16 cellular contexts compared by ENCODE assay signal in genomic region chr12:118148287-118148686, GRCh38.
"Had no signal": no experiment of that assay in that cellular context is flagged by ENCODE, and none has a peak within 500 bp of the region (broad histone marks: within the 10 kb centered on the region; RNA-seq: fewer than 3 reads in every experiment).

No MANE protein-coding gene starts in this region.

- H3K27me3 Mint-ChIP-seq: activated naive CD4-positive, alpha-beta T cell treated with anti-CD3 and anti-CD28 coated beads, Interleukin-2, amount 50 U/mL, for 24 hours; dendritic cell treated with granulocyte-macrophage colony-stimulating factor and Interleukin-4, amounts not matched to agents 40 ng/mL and 50 ng/mL, for 4 days; type B pancreatic cell had no signal

- H3K9me3 Mint-ChIP-seq: activated naive CD4-positive, alpha-beta T cell treated with anti-CD3 and anti-CD28 coated beads, Interleukin-2, amount 50 U/mL, for 24 hours; dendritic cell treated with granulocyte-macrophage colony-stimulating factor and Interleukin-4, amounts not matched to agents 40 ng/mL and 50 ng/mL, for 4 days; natural killer cell; type B pancreatic cell had no signal

- FAIRE-seq: frontal cortex, islet of Langerhans, small intestine had no signal

- H3K27ac Mint-ChIP-seq: dendritic cell treated with granulocyte-macrophage colony-stimulating factor and Interleukin-4, amounts not matched to agents 40 ng/mL and 50 ng/mL, for 4 days; type B pancreatic cell had no signal

- H3K4me1 Mint-ChIP-seq: natural killer cell had no signal

- DNase-seq: activated CD4-positive, alpha-beta T cell treated with anti-CD3 and anti-CD28 coated beads for 1 hour; activated CD4-positive, alpha-beta T cell treated with anti-CD3 and anti-CD28 coated beads, Interleukin-2, amount 50 U/mL, for 48 hours; activated effector memory CD4-positive, alpha-beta T cell treated with Interleukin-2 at 50 U/mL for 16 hours; amygdala; body of pancreas; natural killer cell; stimulated activated CD4-positive, alpha-beta T cell treated with anti-CD3 and anti-CD28 coated beads, Interleukin-4, amount 100 ng/mL, for 24 hours; stimulated activated naive CD8-positive, alpha-beta T cell treated with anti-CD3 and anti-CD28 coated beads, Interleukin-15, Interleukin-2, amounts not matched to agents 100 U/mL and 50 U/mL, for 24 hours had no signal

- H3K9me3 ChIP-seq: body of pancreas, neutrophil had no signal

- ATAC-seq: body of pancreas; natural killer cell; stimulated activated naive CD8-positive, alpha-beta T cell treated with anti-CD3 and anti-CD28 coated beads, Interleukin-15, Interleukin-2, amounts not matched to agents 100 U/mL and 50 U/mL, for 24 hours had no signal

- H3K27ac ChIP-seq: body of pancreas, epithelial cell of prostate had no signal

- H3K4me3 Mint-ChIP-seq: activated naive CD4-positive, alpha-beta T cell treated with anti-CD3 and anti-CD28 coated beads, Interleukin-2, amount 50 U/mL, for 24 hours; dendritic cell treated with granulocyte-macrophage colony-stimulating factor and Interleukin-4, amounts not matched to agents 40 ng/mL and 50 ng/mL, for 4 days; natural killer cell; type B pancreatic cell had no signal

- H3K4me3 ChIP-seq: body of pancreas had no signal

- H3K27me3 ChIP-seq: body of pancreas, neutrophil had no signal
